ENCODE assay signal across 9 cellular contexts in the genomic region with DNA sequence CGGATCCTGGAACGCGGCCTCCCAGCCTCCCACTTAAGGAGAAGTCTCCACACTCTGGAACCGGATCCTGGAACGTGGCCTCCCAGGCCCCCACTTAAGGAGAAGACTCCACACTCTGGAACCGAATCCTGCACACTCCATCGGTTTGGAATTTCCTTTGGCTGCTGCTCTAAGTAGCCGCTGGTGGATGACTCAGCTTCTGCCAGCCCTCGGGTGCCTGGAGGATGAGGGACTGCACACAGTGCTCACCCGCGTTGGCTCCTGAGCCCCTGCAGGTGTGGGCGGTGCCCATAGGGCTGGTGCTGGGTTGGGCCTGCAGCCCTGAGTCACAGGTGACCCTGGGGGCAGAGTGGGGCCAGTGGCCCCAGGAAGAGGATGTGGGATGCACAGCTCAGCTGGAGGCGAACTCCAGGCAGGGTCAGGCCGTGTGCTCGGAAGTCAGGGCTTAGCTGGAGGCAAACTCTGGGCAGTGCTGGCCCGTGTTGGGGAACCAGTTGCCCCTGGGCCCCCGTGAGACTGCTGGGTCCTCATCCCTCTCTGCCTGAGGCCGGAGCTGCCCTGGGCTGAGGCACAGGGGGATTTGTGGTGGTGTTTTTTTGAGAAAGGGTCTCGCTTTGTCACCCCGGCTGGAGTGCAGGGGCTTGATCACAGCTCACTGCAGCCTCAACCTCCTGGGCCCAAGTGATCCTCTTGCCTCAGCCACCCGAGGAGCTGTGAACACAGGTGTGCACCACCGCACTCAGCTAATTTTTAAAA. TPM values are rescaled to one million over a fixed set of nuclear protein-coding genes. Genes with fewer than 3 reads are reported as not detected.
DNase-seq lines count a peak whose midpoint lies in the region; ATAC-seq and TF ChIP-seq lines count a peak whose summit lies in the region.
"Had no signal": no experiment of that assay in that cellular context is flagged by ENCODE, and none has a peak within 500 bp of the region (broad histone marks: within the 10 kb centered on the region; RNA-seq: fewer than 3 reads in every experiment).

No MANE protein-coding gene starts in this region.

- peak; percentile 19 for DNase-seq in SKM-1 treated with dmso at 0.1 percent for 144 hours (lab: John Stamatoyannopoulos, UW; ENCODE audit: unreplicated experiment)
- no peak for DNase-seq in SKM-1 (lab: John Stamatoyannopoulos, UW; ENCODE audit: unreplicated experiment)
- peak; percentile 25 to 56 (median 45) for DNase-seq in body of pancreas
- peak; percentile 99 for DNase-seq in kidney glomerular epithelial cell (lab: John Stamatoyannopoulos, UW)
- DNase-seq in tibial artery, result peak; percentile 81 to 94
- no peak for DNase-seq in nucleus accumbens (lab: John Stamatoyannopoulos, UW)
- no peak for DNase-seq in GM10248 (ENCODE audit: extremely low spot score)

- POLR2A ChIA-PET in GM10248 (lab: Yijun Ruan, JAX), result no interaction called here

- no peak overlapping the region for H3K4me3 ChIP-seq in body of pancreas
- no peak overlapping the region for H3K4me3 ChIP-seq in tibial artery
- H3K4me3 ChIP-seq: cardiac muscle cell had no signal

- H3K4me1 ChIP-seq in body of pancreas, result peaks cover 26% of the 10 kb centered on the region
- peaks cover 10 to 41% (median 37%) of the 10 kb centered on the region in 4 donors for H3K4me1 ChIP-seq in tibial artery

- WGBS in body of pancreas, 2 donors, result 71 to 80% methylated on average over 5 to 18 of the region's 22 CpGs

- peak overlapping the region in 3 of 4 donors; percentile 28 to 68 (median 32) for H3K27ac ChIP-seq in body of pancreas
- peak overlapping the region; percentile 69 to 90 for H3K27ac ChIP-seq in tibial artery
- H3K27ac ChIP-seq: cardiac muscle cell had no signal

- H3K36me3 ChIP-seq in body of pancreas (replicated peaks in 1 of 2; ENCODE audit: insufficient read depth in 1 of 2, low read depth in 2 of 2), result no peaks in the 10 kb centered on the region
- H3K36me3 ChIP-seq in tibial artery, result peaks cover 0 to 35% (median 22%) of the 10 kb centered on the region in 3 donors
- H3K36me3 ChIP-seq: cardiac muscle cell had no signal

- H3K27me3 ChIP-seq in body of pancreas (no peaks in the 10 kb centered on the region), tibial artery (no peaks in the 10 kb centered on the region)
- H3K27me3 ChIP-seq: cardiac muscle cell had no signal

- intact Hi-C loops in body of pancreas (cut with DNase I), result no loop called here
- intact Hi-C loops in tibial artery (cut with DNase I; ENCODE audit: low total_unique reads), result no loop called here

- no peak for TF ChIP-seq POLR2A in body of pancreas (IDR thresholded peaks at IDR 0.05)

- TF ChIP-seq CTCF in body of pancreas (IDR thresholded peaks at IDR 0.05) (no peak), tibial artery (IDR thresholded peaks at IDR 0.05) (no peak), GM10248 (IDR thresholded peaks at IDR 0.05; ENCODE audit: control extremely low read depth, extremely low read depth, low read depth, missing control alignments) (no peak)

- H3K9me3 ChIP-seq in body of pancreas (no peaks in the 10 kb centered on the region), tibial artery (no peaks in the 10 kb centered on the region)

- CTCF ChIA-PET in GM10248 (lab: Yijun Ruan, JAX), result interaction anchor here (1.1 kb wide), 1 partner anchor 20 kb away, joined by 3 read pairs; no protein-coding TSS in a partner anchor

- peak; percentile 57 for ATAC-seq in body of pancreas
- ATAC-seq in GM18502 (IDR thresholded peaks at IDR 0.05; ENCODE audit: poor library complexity, unreplicated experiment), result no peak

RNA-seq across cellular contexts. Expression of gene TNFRSF6B, which starts 13.9 kb away (rescaled TPM):
- total RNA-seq in body of pancreas, result 10 to 100 TPM in 1 of 2 donors, 1 to 10 TPM in 1; 9.9 to 13.8 TPM

RNA-seq across cellular contexts. Expression of gene RTEL1, which starts 24.4 kb away (rescaled TPM):
- 10 to 100 TPM in 1 of 2 donors, 1 to 10 TPM in 1; 7.3 to 50.4 TPM for total RNA-seq in body of pancreas

RNA-seq across cellular contexts. Expression of gene ARFRP1, which starts 25.2 kb away (rescaled TPM):
- 10 to 100 TPM; 22.6 to 23.4 TPM for total RNA-seq in body of pancreas

RNA-seq across cellular contexts. Expression of gene ZGPAT, which starts 25.3 kb away (rescaled TPM):
- 10 to 100 TPM; 16.6 to 53.1 TPM for total RNA-seq in body of pancreas

RNA-seq across cellular contexts. Expression of gene STMN3, which starts 29.3 kb away (rescaled TPM):
- total RNA-seq in body of pancreas, result 1 to 10 TPM; 5.6 to 7.8 TPM

Comparison
In these comparisons a context has a peak if more than half of its experiments do, and no peak if none do; other contexts are left out.
1. DNase-seq: peak in SKM-1 treated with dmso at 0.1 percent for 144 hours (single experiment), body of pancreas (4 of 4), kidney glomerular epithelial cell (single experiment) and tibial artery (2 of 2); none in SKM-1 (single experiment), nucleus accumbens (0 of 56) and GM10248 (single experiment).